8 cellular contexts compared by ENCODE assay signal in the genomic region with DNA sequence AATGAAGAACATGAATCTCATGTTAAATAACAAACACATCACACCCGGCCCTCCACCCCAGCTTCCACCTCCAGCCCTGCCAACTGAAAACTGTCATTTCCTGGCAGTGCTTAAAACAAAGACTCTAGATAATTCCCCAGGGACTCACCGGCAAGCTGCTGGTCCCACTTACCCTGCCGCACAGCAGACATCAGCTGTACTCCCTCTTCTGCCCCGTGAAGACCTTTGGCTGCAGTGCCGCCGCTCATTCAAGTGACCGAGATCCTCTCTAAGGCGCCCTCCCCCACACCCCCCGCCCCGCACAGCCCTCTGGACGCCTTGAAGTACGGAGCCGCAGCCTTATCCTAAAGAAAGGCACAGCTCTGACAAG. TPM values are rescaled to one million over a fixed set of nuclear protein-coding genes. Genes with fewer than 3 reads are reported as not detected.
DNase-seq lines count a peak whose midpoint lies in the region; ATAC-seq and TF ChIP-seq lines count a peak whose summit lies in the region.

No MANE protein-coding gene starts in this region.

- H2BK120ac ChIP-seq in H9 (ENCODE audit: low read depth, low read length, poor library complexity, severe bottlenecking) = no peak overlapping the region

- H3K4me1 Mint-ChIP-seq in H9 = peaks cover 41% of the 10 kb centered on the region in 2 experiments
- H3K4me1 Mint-ChIP-seq in activated CD8-positive, alpha-beta T cell treated with anti-CD3 and anti-CD28 coated beads for 36 hours (ENCODE audit: low read depth) = peaks cover 50% of the 10 kb centered on the region
- H3K4me1 Mint-ChIP-seq in naive thymus-derived CD8-positive, alpha-beta T cell = peaks cover 39 to 78% (median 69%) of the 10 kb centered on the region in 4 donors

- CTCF ChIA-PET in activated CD8-positive, alpha-beta T cell treated with anti-CD3 and anti-CD28 coated beads for 36 hours (lab: Charles Lee) = interaction anchor here (0.8 to 8.3 kb wide), 11 partner anchors 8 to 55 kb away, joined by 3 to 94 read pairs (median 14); no protein-coding TSS in a partner anchor

- H3K4me2 ChIP-seq in H9 (ENCODE audit: insufficient read depth, insufficient read length, low read length) (peak overlapping the region; percentile 91), fibroblast of lung (ENCODE audit: extremely low read depth, insufficient read depth, low read length) (peak overlapping the region; percentile 94)

- no peak overlapping the region for H3T11ph ChIP-seq in H9 (ENCODE audit: low read length)

- peak overlapping the region; percentile 59 for H3K9ac ChIP-seq in H9 (ENCODE audit: extremely low read depth, insufficient read length, low read length)
- peak overlapping the region; percentile 69 for H3K9ac ChIP-seq in fibroblast of lung (ENCODE audit: insufficient read depth, low read length)

- no peak for TF ChIP-seq POLR2A in NB4 (IDR thresholded peaks at IDR 0.05; ENCODE audit: extremely low read depth, insufficient read length)

- H3K4me1 ChIP-seq in H9 (ENCODE audit: insufficient read depth, low read length) = peaks cover 6% of the 10 kb centered on the region; the same call in 1 of the 2 replicates
- H3K4me1 ChIP-seq in fibroblast of lung (ENCODE audit: control insufficient read depth, extremely low read depth, insufficient read depth, low read length) = peaks cover 13% of the 10 kb centered on the region

- no peak overlapping the region for H2BK20ac ChIP-seq in H9 (ENCODE audit: low read depth, low read length, poor library complexity, severe bottlenecking)

- intact Hi-C loops in activated CD8-positive, alpha-beta T cell treated with anti-CD3 and anti-CD28 coated beads for 36 hours (cut with micrococcal nuclease) = loop anchor here (5.0 kb wide), 1 partner anchor 175 kb away; a partner anchor contains a TSS

- no peaks in the 10 kb centered on the region for H3K79me1 ChIP-seq in H9 (ENCODE audit: insufficient read depth, low read depth, low read length, poor library complexity, severe bottlenecking)

- no peak overlapping the region for H2BK12ac ChIP-seq in H9 (ENCODE audit: insufficient read length, low read depth, low read length)

- H2BK15ac ChIP-seq in H9 (ENCODE audit: low read depth, low read length) = no peak overlapping the region

- H2AFZ ChIP-seq in H9 (ENCODE audit: low read length) (no peak overlapping the region), fibroblast of lung (ENCODE audit: low read length) (peak overlapping the region; percentile 47)

- no peaks in the 10 kb centered on the region for H3K27me3 ChIP-seq in H9 (ENCODE audit: insufficient read depth, low read length)
- H3K27me3 ChIP-seq in fibroblast of lung (ENCODE audit: control insufficient read depth, insufficient read depth, low read length) = no peaks in the 10 kb centered on the region

- POLR2A ChIA-PET in activated CD8-positive, alpha-beta T cell treated with anti-CD3 and anti-CD28 coated beads for 36 hours (lab: Charles Lee) = interaction anchor here (0.5 to 8.8 kb wide), 6 partner anchors 12 to 244 kb away, joined by 3 to 102 read pairs (median 4); a partner anchor contains a TSS
- POLR2A ChIA-PET in naive thymus-derived CD8-positive, alpha-beta T cell (lab: Charles Lee) = interaction anchor here (0.7 to 13.2 kb wide), 10 partner anchors 10 to 839 kb away, joined by 3 to 250 read pairs (median 7); a partner anchor contains a TSS

- H3K36me3 ChIP-seq in fibroblast of lung (ENCODE audit: control insufficient read depth, insufficient read depth, low read length) = no peaks in the 10 kb centered on the region

- no peak overlapping the region for H3K56ac ChIP-seq in H9 (ENCODE audit: insufficient read length, low read depth, low read length)

- no peak overlapping the region for H3K18ac ChIP-seq in H9 (ENCODE audit: insufficient read length, low read depth, low read length)

- no peak overlapping the region for H2BK5ac ChIP-seq in H9 (ENCODE audit: insufficient read length, low read length)

- peak overlapping the region; percentile 88 to 94 (median 90); a peak in 4 of 7 replicates for H3K27ac Mint-ChIP-seq in H9
- H3K27ac Mint-ChIP-seq in activated CD8-positive, alpha-beta T cell treated with anti-CD3 and anti-CD28 coated beads for 36 hours = peak overlapping the region; percentile 93
- peak overlapping the region; percentile 79 to 97 (median 95) for H3K27ac Mint-ChIP-seq in naive thymus-derived CD8-positive, alpha-beta T cell

- H2AK5ac ChIP-seq in H9 (ENCODE audit: insufficient read length, low read length) = no peak overlapping the region

- H3K14ac ChIP-seq in H9 (ENCODE audit: insufficient read depth, low read length) = no peak overlapping the region

- H3K36me3 Mint-ChIP-seq in H9 (ENCODE audit: insufficient read depth in 1 of 3, low read depth in 3 of 3) = no peaks in the 10 kb centered on the region
- H3K36me3 Mint-ChIP-seq in activated CD8-positive, alpha-beta T cell treated with anti-CD3 and anti-CD28 coated beads for 36 hours (ENCODE audit: low read depth) = no peaks in the 10 kb centered on the region
- H3K36me3 Mint-ChIP-seq in naive thymus-derived CD8-positive, alpha-beta T cell = peaks cover 0 to 9% (median 0%) of the 10 kb centered on the region in 3 donors

- no peak overlapping the region for H3K23ac ChIP-seq in H9 (ENCODE audit: insufficient read length, low read depth, low read length)

- no peaks in the 10 kb centered on the region for H3K9me3 Mint-ChIP-seq in H9
- no peaks in the 10 kb centered on the region for H3K9me3 Mint-ChIP-seq in activated CD8-positive, alpha-beta T cell treated with anti-CD3 and anti-CD28 coated beads for 36 hours
- H3K9me3 Mint-ChIP-seq in naive thymus-derived CD8-positive, alpha-beta T cell = no peaks in the 10 kb centered on the region

- H4K8ac ChIP-seq in H9 (replicated peaks; ENCODE audit: insufficient read length, low read depth, low read length) = no peak overlapping the region

- H3K9me3 ChIP-seq in H9 (ENCODE audit: control insufficient read depth, low read depth, low read length) (no peaks in the 10 kb centered on the region), fibroblast of lung (ENCODE audit: control insufficient read depth, insufficient read depth, low read depth, low read length) (no peaks in the 10 kb centered on the region)

- peak overlapping the region; percentile 87 to 96 for H3K4me3 Mint-ChIP-seq in H9
- H3K4me3 Mint-ChIP-seq in activated CD8-positive, alpha-beta T cell treated with anti-CD3 and anti-CD28 coated beads for 36 hours = peak overlapping the region; percentile 87
- peak overlapping the region; percentile 89 to 99 (median 98) for H3K4me3 Mint-ChIP-seq in naive thymus-derived CD8-positive, alpha-beta T cell

- H3K79me2 ChIP-seq in H9 (ENCODE audit: insufficient read depth, low read length) (no peaks in the 10 kb centered on the region), fibroblast of lung (ENCODE audit: control insufficient read depth, insufficient read depth, low read length) (peaks cover 48% of the 10 kb centered on the region)

- H3K4me3 ChIP-seq in NB4 (ENCODE audit: low read depth, low read length) (peak overlapping the region; percentile 98), fibroblast of lung (replicated peaks in 1 of 4; ENCODE audit: control extremely low read depth in 1 of 4, insufficient read depth in 1 of 4, low read depth in 3 of 4, low read length in 4 of 4) (peak overlapping the region; percentile 85 to 98 (median 94))

- H3K27me3 Mint-ChIP-seq in H9 (ENCODE audit: low read depth) = peaks cover 2% of the 10 kb centered on the region
- H3K27me3 Mint-ChIP-seq in activated CD8-positive, alpha-beta T cell treated with anti-CD3 and anti-CD28 coated beads for 36 hours = no peaks in the 10 kb centered on the region
- H3K27me3 Mint-ChIP-seq in naive thymus-derived CD8-positive, alpha-beta T cell = no peaks in the 10 kb centered on the region

- H3K27ac ChIP-seq in H9 (ENCODE audit: insufficient read length, low read depth, low read length) (no peak overlapping the region), fibroblast of lung (ENCODE audit: insufficient read depth, low read length) (peak overlapping the region; percentile 83)

- TF ChIP-seq CTCF in H9 (conservative IDR thresholded peaks at IDR 0.05) = no peak
- no peak for TF ChIP-seq CTCF in NB4 (IDR thresholded peaks at IDR 0.05; ENCODE audit: low read depth, low read length)
- TF ChIP-seq CTCF in activated CD8-positive, alpha-beta T cell treated with anti-CD3 and anti-CD28 coated beads for 36 hours (IDR thresholded peaks at IDR 0.05) = no peak
- no peak for TF ChIP-seq CTCF in fibroblast of lung (conservative IDR thresholded peaks at IDR 0.05 in 1 of 2, IDR thresholded peaks at IDR 0.05 in 1 of 2; ENCODE audit: low read depth in 1 of 2, low read length in 2 of 2)

- no peak overlapping the region for H4K5ac ChIP-seq in H9 (ENCODE audit: insufficient read length, low read depth, low read length)

- WGBS in H9 (ENCODE audit: extremely low coverage, insufficient read length, low lambda C conversion rate) = no CpG with 5 or more reads among the region's 13 CpGs

- no peak overlapping the region for H3K4ac ChIP-seq in H9 (ENCODE audit: low read depth, low read length)

- H4K20me1 ChIP-seq in H9 (ENCODE audit: control insufficient read depth, insufficient read depth, insufficient read length) = no peaks in the 10 kb centered on the region
- H4K20me1 ChIP-seq in fibroblast of lung (ENCODE audit: control insufficient read depth, extremely low read depth, insufficient read depth, low read length) = no peaks in the 10 kb centered on the region

- peaks cover 9% of the 10 kb centered on the region for H3K23me2 ChIP-seq in H9 (ENCODE audit: insufficient read length, low read depth, low read length, poor library complexity, severe bottlenecking)

- DNase-seq in NCI-H2107 treated with DMSO at 0.1 percent for 48 hours (lab: John Stamatoyannopoulos, UW; ENCODE audit: unreplicated experiment) (peak; percentile 13), NCI-H2107 (lab: John Stamatoyannopoulos, UW) (no peak), H9 (peak; percentile 55), NB4 (ENCODE audit: low read depth) (peak; percentile 92), fibroblast of lung (ENCODE audit: low read depth in 2 of 2) (peak; percentile 40 to 54)
- DNase-seq in activated CD8-positive, alpha-beta T cell treated with anti-CD3 and anti-CD28 coated beads for 36 hours = peak; percentile 50
- DNase-seq in naive thymus-derived CD8-positive, alpha-beta T cell = peak in 2 of 10 donors; percentile 35 to 41

- H4K91ac ChIP-seq in H9 (ENCODE audit: insufficient read length, low read depth, low read length) = no peak overlapping the region

- no peak for ATAC-seq in activated CD8-positive, alpha-beta T cell treated with anti-CD3 and anti-CD28 coated beads for 36 hours
- peak; percentile 11 to 22 for ATAC-seq in naive thymus-derived CD8-positive, alpha-beta T cell
- ATAC-seq in GM18870 (IDR thresholded peaks at IDR 0.05; ENCODE audit: unreplicated experiment) = no peak

RNA-seq across cellular contexts. Expression of a gene that starts 0.5 kb away (rescaled TPM):
- total RNA-seq in H9 (2021) (13.7 and 13.8 TPM in 2 replicates), fibroblast of lung (54.2 and 91.8 TPM in 2 replicates)
- total RNA-seq in activated CD8-positive, alpha-beta T cell treated with anti-CD3 and anti-CD28 coated beads for 36 hours = 10 to 100 TPM; 28.4 to 32.6 TPM
- polyA plus RNA-seq in fibroblast of lung = 277 and 429 TPM in 2 replicates
- 316 and 494 TPM in 2 replicates for polyA plus RNA-seq in fibroblast of lung (2012)
- 106 and 144 TPM in 2 replicates for polyA minus RNA-seq in fibroblast of lung (ENCODE audit: low replicate concordance)
- total RNA-seq in naive thymus-derived CD8-positive, alpha-beta T cell = 100 to 1,000 TPM; 110 to 111 TPM
- polyA plus RNA-seq in naive thymus-derived CD8-positive, alpha-beta T cell = 100 to 1,000 TPM; 133 to 232 (median 148) TPM

Comparison
In these comparisons a context has a peak if more than half of its experiments do, and no peak if none do; other contexts are left out.
1. ATAC-seq: peak in naive thymus-derived CD8-positive, alpha-beta T cell (2 of 2); none in activated CD8-positive, alpha-beta T cell treated with anti-CD3 and anti-CD28 coated beads for 36 hours (single experiment) and GM18870 (single experiment).
2. Peak in every context shown above with its lines, with median percentiles within 50 percentile points of each other: H3K27ac Mint-ChIP-seq and H3K4me3 Mint-ChIP-seq.